ENCODE assay signal across 12 cellular contexts in genomic region chr15:88769161-88769971, GRCh38. TPM values are rescaled to one million over a fixed set of nuclear protein-coding genes. Genes with fewer than 3 reads are reported as not detected.
DNase-seq lines count a peak whose midpoint lies in the region; ATAC-seq, FAIRE-seq and TF ChIP-seq lines count a peak whose summit lies in the region.
"Had no signal": no experiment of that assay in that cellular context is flagged by ENCODE, and none has a peak within 500 bp of the region (broad histone marks: within the 10 kb centered on the region; RNA-seq: fewer than 3 reads in every experiment).

No MANE protein-coding gene starts in this region.

- dilution Hi-C loops in IMR-90 (cut with HindIII; ENCODE audit: low sequenced_read_pairs, unreplicated experiment), result no loop called here

- H3K14ac ChIP-seq in IMR-90 (replicated peaks; ENCODE audit: low read depth, low read length), result no peak overlapping the region

- H4K5ac ChIP-seq in IMR-90 (ENCODE audit: low read depth, low read length), result no peak overlapping the region

- H2AK5ac ChIP-seq in IMR-90 (ENCODE audit: low read depth, low read length), result no peak overlapping the region

- FAIRE-seq in H54 (lab: Jason Lieb, UNC), result no peak

- BruUV-seq in IMR-90 (replicated peaks; lab: Mats Ljungman, UMichigan), result no TSS peak

- H3K4me3 ChIP-seq in AG09309 (ENCODE audit: control insufficient read depth, low read depth, low read length) (peak overlapping the region; percentile 16), IMR-90 (ENCODE audit: insufficient read depth, low read depth, low read length) (peak overlapping the region; percentile 10; the same call in 1 of the 2 replicates), esophagus muscularis mucosa (no peak overlapping the region), right atrium auricular region (no peak overlapping the region)
- H3K4me3 ChIP-seq: mucosa of descending colon had no signal

- H2BK5ac ChIP-seq in IMR-90 (ENCODE audit: low read depth, low read length, poor library complexity, severe bottlenecking), result no peak overlapping the region

- no peak overlapping the region for H2BK20ac ChIP-seq in IMR-90 (ENCODE audit: low read depth, low read length)

- H3K27ac ChIP-seq in IMR-90 (ENCODE audit: insufficient read depth, low read length) (no peak overlapping the region), esophagus muscularis mucosa (replicated peaks in 1 of 4) (no peak overlapping the region), right atrium auricular region (no peak overlapping the region)

- no peak overlapping the region for H3K56ac ChIP-seq in IMR-90 (ENCODE audit: extremely low read depth, insufficient read depth, low read length)

- no peak overlapping the region for H3K9ac ChIP-seq in IMR-90 (ENCODE audit: low read depth, low read length)

- TF ChIP-seq CTCF in AG09309 (IDR thresholded peaks at IDR 0.05; ENCODE audit: control insufficient read depth, insufficient read depth, low read depth, low read length, missing control alignments), result no peak
- TF ChIP-seq CTCF in IMR-90 (conservative IDR thresholded peaks at IDR 0.05; ENCODE audit: low read depth, low read length), result no peak
- TF ChIP-seq CTCF in esophagus muscularis mucosa (IDR thresholded peaks at IDR 0.05), result no peak
- TF ChIP-seq CTCF in right atrium auricular region (IDR thresholded peaks at IDR 0.05), result no peak

- H2AFZ ChIP-seq in IMR-90 (replicated peaks; ENCODE audit: low read length, poor library complexity), result peak overlapping the region; percentile 86

- H3K4me1 Mint-ChIP-seq in naive B cell, result peaks cover 4 to 11% (median 4%) of the 10 kb centered on the region in 3 donors

- H3K36me3 ChIP-seq in IMR-90 (ENCODE audit: control insufficient read depth, insufficient read depth, low read length) (no peaks in the 10 kb centered on the region), esophagus muscularis mucosa (no peaks in the 10 kb centered on the region), right atrium auricular region (no peaks in the 10 kb centered on the region)

- peak overlapping the region; percentile 51 for H3K4me2 ChIP-seq in IMR-90 (ENCODE audit: low read depth, low read length)

- H2BK120ac ChIP-seq in IMR-90 (ENCODE audit: low read depth, low read length), result no peak overlapping the region

- no peak overlapping the region for H2BK15ac ChIP-seq in IMR-90 (ENCODE audit: low read depth, low read length)

- peaks cover 0 to 22% (median 14%) of the 10 kb centered on the region in 7 donors for H3K9me3 Mint-ChIP-seq in naive B cell

- DNase-seq in AG09309 (ENCODE audit: low read depth), result no peak
- peak; percentile 5 for DNase-seq in IMR-90
- DNase-seq in esophagus muscularis mucosa (ENCODE audit: extremely low spot score), result peak; percentile 60
- no peak for DNase-seq in naive B cell
- no peak for DNase-seq in H54 (ENCODE audit: insufficient read length, low spot score)
- no peak for DNase-seq in right atrium auricular region (ENCODE audit: low spot score)
- DNase-seq: activated CD4-positive, alpha-beta T cell treated with anti-CD3 and anti-CD28 coated beads, Interleukin-2, amount 50 U/mL, for 48 hours; mucosa of descending colon; NCI-H2029 treated with DMSO at 0.1 percent for 48 hours; SHP77 had no signal

- 67% methylated on average over 1 of the region's 38 CpGs; no CpG with 5 or more reads in 1 of the 2 experiments for WGBS in IMR-90 (ENCODE audit: extremely low coverage in 2 of 2, insufficient read length in 1 of 2), 2 experiments
- 8% methylated on average over 33 of the region's 38 CpGs for WGBS in esophagus muscularis mucosa

- H4K8ac ChIP-seq in IMR-90 (ENCODE audit: low read depth in 2 of 2, low read length in 2 of 2), result no peak overlapping the region

- H3K4me3 Mint-ChIP-seq in naive B cell, result peak overlapping the region in 5 of 8 donors; percentile 26 to 68 (median 48)

- no peak overlapping the region for H3K4ac ChIP-seq in IMR-90 (ENCODE audit: low read depth, low read length)

- H2AK9ac ChIP-seq in IMR-90 (replicated peaks; ENCODE audit: low read depth, low read length, poor library complexity), result peak overlapping the region; percentile 70

- intact Hi-C loops in IMR-90 (cut with micrococcal nuclease), result no loop called here
- intact Hi-C loops in esophagus muscularis mucosa (cut with DNase I), result no loop called here

- peaks cover 6 to 8% of the 10 kb centered on the region in 2 donors for H3K36me3 Mint-ChIP-seq in naive B cell

- H3K9me3 ChIP-seq in IMR-90 (ENCODE audit: control insufficient read depth, insufficient read depth, low read length) (no peaks in the 10 kb centered on the region), esophagus muscularis mucosa (peaks cover 0 to 17% (median 16%) of the 10 kb centered on the region in 4 donors), right atrium auricular region (peaks cover 0 to 15% of the 10 kb centered on the region in 2 donors)
- H3K9me3 ChIP-seq: mucosa of descending colon had no signal

- H3K27me3 Mint-ChIP-seq in naive B cell, result peaks cover 30 to 52% (median 44%) of the 10 kb centered on the region in 3 donors

- TF ChIP-seq EP300 in esophagus muscularis mucosa (IDR thresholded peaks at IDR 0.05), result no peak

- H3K27ac Mint-ChIP-seq in naive B cell, result no peak overlapping the region

- POLR2A ChIA-PET in IMR-90 (lab: Charles Lee; ENCODE audit: unreplicated experiment), result no interaction called here

- H3K23ac ChIP-seq in IMR-90 (ENCODE audit: low read depth, low read length), result no peak overlapping the region

- H3K4me1 ChIP-seq in IMR-90 (ENCODE audit: control insufficient read depth, insufficient read depth, low read length) (0 out of 2 replicates have a peak, but pooled peaks cover 1% of the 10 kb centered on the region), esophagus muscularis mucosa (no peaks in the 10 kb centered on the region), right atrium auricular region (no peaks in the 10 kb centered on the region)

- no peak for TF ChIP-seq POLR2A in IMR-90 (IDR thresholded peaks at IDR 0.05; ENCODE audit: low read depth, low read length)
- TF ChIP-seq POLR2A in esophagus muscularis mucosa (IDR thresholded peaks at IDR 0.05; ENCODE audit: low read depth), result no peak
- TF ChIP-seq POLR2A in H54 (IDR thresholded peaks at IDR 0.05; ENCODE audit: low read depth, low read length), result no peak

- ATAC-seq in IMR-90 (ENCODE audit: low read depth) (peak; percentile 54; the same call in 1 of the 2 replicates), naive B cell (ENCODE audit: low read depth in 2 of 2) (no peak), GM19463 (IDR thresholded peaks at IDR 0.05; ENCODE audit: unreplicated experiment) (no peak), HG03521 (IDR thresholded peaks at IDR 0.05; ENCODE audit: unreplicated experiment) (no peak)
- ATAC-seq: mucosa of descending colon had no signal

- in situ Hi-C loops in IMR-90 (cut with MboI; ENCODE audit: low sequenced_read_pairs), result no loop called here

- H3K27me3 ChIP-seq in IMR-90 (ENCODE audit: control insufficient read depth, insufficient read depth, low read length), result peaks cover 29% of the 10 kb centered on the region
- peaks cover 0 to 39% (median 6%) of the 10 kb centered on the region in 4 donors for H3K27me3 ChIP-seq in esophagus muscularis mucosa
- no peaks in the 10 kb centered on the region for H3K27me3 ChIP-seq in right atrium auricular region

- no peak overlapping the region for H3K18ac ChIP-seq in IMR-90 (ENCODE audit: low read depth, low read length)

- H3K9me1 ChIP-seq in IMR-90 (ENCODE audit: insufficient read depth, low read length), result no peaks in the 10 kb centered on the region

- CTCF ChIA-PET in IMR-90 (lab: Yijun Ruan, JAX), result no interaction called here

- no peaks in the 10 kb centered on the region for H3K79me1 ChIP-seq in IMR-90 (ENCODE audit: low read depth in 1 of 2, low read length in 2 of 2)

- no peak for TF ChIP-seq RAD21 in IMR-90 (IDR thresholded peaks at IDR 0.05; ENCODE audit: low read length)

- no peak overlapping the region for H4K91ac ChIP-seq in IMR-90 (ENCODE audit: insufficient read depth, low read depth, low read length)

- H4K20me1 ChIP-seq in IMR-90 (ENCODE audit: insufficient read depth, low read length), result no peaks in the 10 kb centered on the region

TF ChIP-seq in IMR-90, 13 proteins besides CTCF, POLR2A, EP300 and RAD21:
- TF ChIP-seq SMC3 (IDR thresholded peaks at IDR 0.05; ENCODE audit: low read depth, low read length), result no peak

RNA-seq across cellular contexts. Expression of gene ACAN, which starts 33.9 kb away (rescaled TPM):
- total RNA-seq in IMR-90 (2012; rRNA removed) (0.54 and 0.56 TPM in 2 replicates), esophagus muscularis mucosa (under 1 TPM in 3 of 4 donors, not detected in 1; under 0.01 to 0.11 (median 0.06) TPM), right atrium auricular region (under 1 TPM in 1 of 2 donors, not detected in 1; 0.16 TPM)
- polyA plus RNA-seq in IMR-90 (2012; rRNA removed) (0.96 and 1.2 TPM in 2 replicates), naive B cell (ENCODE audit: low read depth in 6 of 6) (under 1 TPM in 1 of 6 donors, not detected in 5; 0.17 TPM)
- polyA plus RNA-seq in IMR-90 (2012; cell fraction: cytosol; rRNA removed), result 1.1 and 1.3 TPM in 2 replicates
- 0.85 and 1.8 TPM in 2 replicates for polyA plus RNA-seq in IMR-90 (2012; cell fraction: nucleus; rRNA removed; ENCODE audit: low replicate concordance)

Comparison
In these comparisons a context has a peak if more than half of its experiments do, and no peak if none do; other contexts are left out.
1. DNase-seq: peak in IMR-90 (single experiment) and esophagus muscularis mucosa (single experiment); none in AG09309 (single experiment), naive B cell (single experiment), H54 (single experiment) and right atrium auricular region (single experiment).
2. H3K4me3 ChIP-seq: peak in AG09309 (single experiment) and IMR-90 (single experiment); none in esophagus muscularis mucosa (0 of 4) and right atrium auricular region (0 of 2).